ENCODE assay signal across 21 cellular contexts in the genomic region with DNA sequence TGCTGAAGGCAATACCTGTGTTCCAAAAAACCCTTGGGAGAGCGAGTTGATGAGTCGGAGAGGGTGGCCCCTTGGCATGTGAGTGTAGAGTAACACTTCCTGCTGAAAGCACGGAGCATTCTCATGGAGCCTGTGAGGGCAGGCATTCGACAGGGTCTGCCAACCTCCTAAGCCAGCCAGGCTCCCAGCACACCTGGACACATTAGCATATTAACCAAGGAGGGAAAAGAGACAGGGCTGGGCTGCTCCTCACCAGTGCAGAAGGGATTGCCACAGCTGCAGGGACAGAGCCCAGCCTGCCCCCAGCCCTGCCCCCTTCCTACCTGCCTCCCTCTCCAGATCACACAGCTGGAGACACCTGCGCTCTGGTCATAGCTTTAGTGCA. TPM values are rescaled to one million over a fixed set of nuclear protein-coding genes. Genes with fewer than 3 reads are reported as not detected.
DNase-seq lines count a peak whose midpoint lies in the region; ATAC-seq and TF ChIP-seq lines count a peak whose summit lies in the region.
"Had no signal": no experiment of that assay in that cellular context is flagged by ENCODE, and none has a peak within 500 bp of the region (broad histone marks: within the 10 kb centered on the region; RNA-seq: fewer than 3 reads in every experiment).

No MANE protein-coding gene starts in this region.

- H3K9me3 ChIP-seq in RWPE2 (ENCODE audit: severe bottlenecking): peaks cover 5% of the 10 kb centered on the region
- peaks cover 5 to 8% of the 10 kb centered on the region in 2 donors for H3K9me3 ChIP-seq in neuronal stem cell (replicated peaks in 1 of 2; ENCODE audit: control insufficient read depth in 2 of 2, insufficient read depth in 1 of 2, low read depth in 1 of 2, low read length in 2 of 2)
- H3K9me3 ChIP-seq in stomach: peaks cover 0 to 13% (median 9%) of the 10 kb centered on the region in 4 donors
- peaks cover 12% of the 10 kb centered on the region; the same call in 1 of the 2 replicates for H3K9me3 ChIP-seq in OCI-LY7 (ENCODE audit: low read length)

- no peaks in the 10 kb centered on the region for H3K9me2 ChIP-seq in OCI-LY7 (ENCODE audit: insufficient read depth, low read length)

- H4K8ac ChIP-seq in neuronal stem cell (ENCODE audit: low read depth, low read length): no peak overlapping the region

- H3K4me1 ChIP-seq in RWPE2 (ENCODE audit: insufficient read depth, poor library complexity, severe bottlenecking) (no peaks in the 10 kb centered on the region), neuronal stem cell (ENCODE audit: control insufficient read depth in 2 of 2, insufficient read depth in 1 of 2, low read depth in 1 of 2, low read length in 2 of 2) (no peaks in the 10 kb centered on the region), stomach (peaks cover 0 to 7% (median 0%) of the 10 kb centered on the region in 4 donors), OCI-LY7 (ENCODE audit: insufficient read depth, low read length, poor library complexity, severe bottlenecking) (peaks cover 55% of the 10 kb centered on the region)

- H3K36me3 Mint-ChIP-seq in activated CD4-positive, alpha-beta T cell treated with anti-CD3 and anti-CD28 coated beads for 36 hours (ENCODE audit: low read depth): peaks cover 11% of the 10 kb centered on the region
- H3K36me3 Mint-ChIP-seq: IgD-negative memory B cell had no signal

- no peaks in the 10 kb centered on the region for H3K79me2 ChIP-seq in OCI-LY7 (ENCODE audit: insufficient read depth, low read depth, low read length)

- H2BK120ac ChIP-seq in neuronal stem cell (ENCODE audit: low read depth, low read length): no peak overlapping the region

- H3K27ac Mint-ChIP-seq in activated CD4-positive, alpha-beta T cell treated with anti-CD3 and anti-CD28 coated beads for 36 hours: peak overlapping the region; percentile 17
- H3K27ac Mint-ChIP-seq: HFFc6 had no signal

- H3K36me3 ChIP-seq in H7 (replicated peaks; ENCODE audit: control insufficient read depth, insufficient read depth, low read length) (no peaks in the 10 kb centered on the region), RWPE2 (ENCODE audit: low read depth) (no peaks in the 10 kb centered on the region), neuronal stem cell (replicated peaks in 1 of 2; ENCODE audit: control insufficient read depth in 2 of 2, insufficient read depth in 2 of 2, low read length in 2 of 2) (no peaks in the 10 kb centered on the region), stomach (no peaks in the 10 kb centered on the region), OCI-LY7 (ENCODE audit: insufficient read depth, low read length) (no peaks in the 10 kb centered on the region; the same call in 1 of the 2 replicates)

- H2BK12ac ChIP-seq in neuronal stem cell (ENCODE audit: low read length): no peak overlapping the region

- peaks cover 4% of the 10 kb centered on the region for H3K79me1 ChIP-seq in neuronal stem cell (ENCODE audit: low read depth, low read length)

- H3K4me1 Mint-ChIP-seq in activated CD4-positive, alpha-beta T cell treated with anti-CD3 and anti-CD28 coated beads for 36 hours: peaks cover 47% of the 10 kb centered on the region

- POLR2A ChIA-PET in activated CD4-positive, alpha-beta T cell treated with anti-CD3 and anti-CD28 coated beads for 36 hours (lab: Charles Lee): no interaction called here
- POLR2A ChIA-PET in OCI-LY7 (lab: Charles Lee): interaction anchor here (4.4 kb wide), 1 partner anchor 22 kb away, joined by 28 read pairs; no protein-coding TSS in a partner anchor

- H3K27me3 ChIP-seq in H7 (ENCODE audit: control insufficient read depth, insufficient read depth, low read length): no peaks in the 10 kb centered on the region
- no peaks in the 10 kb centered on the region for H3K27me3 ChIP-seq in RWPE2 (ENCODE audit: insufficient read depth, poor library complexity, severe bottlenecking)
- peaks cover 0 to 28% (median 0%) of the 10 kb centered on the region in 3 experiments for H3K27me3 ChIP-seq in neuronal stem cell (ENCODE audit: control insufficient read depth in 3 of 3, insufficient read depth in 3 of 3, low read depth in 1 of 3, low read length in 3 of 3)
- no peaks in the 10 kb centered on the region for H3K27me3 ChIP-seq in stomach

- H4K20me1 ChIP-seq in OCI-LY7 (ENCODE audit: insufficient read depth, low read length): no peaks in the 10 kb centered on the region

- no peak for TF ChIP-seq POLR2A in stomach (IDR thresholded peaks at IDR 0.05)

- no peak overlapping the region for H3K14ac ChIP-seq in neuronal stem cell (ENCODE audit: low read length)

- H2AK5ac ChIP-seq in neuronal stem cell (ENCODE audit: low read depth, low read length): no peak overlapping the region

- intact Hi-C loops in activated CD4-positive, alpha-beta T cell treated with anti-CD3 and anti-CD28 coated beads for 36 hours (cut with DNase I, micrococcal nuclease): no loop called here
- intact Hi-C loops in stomach (cut with DNase I; ENCODE audit: low total_unique reads): no loop called here
- intact Hi-C loops in OCI-LY7 (cut with micrococcal nuclease; ENCODE audit: unreplicated experiment): no loop called here

- no CpG with 5 or more reads among the region's 5 CpGs for WGBS in neuronal stem cell (ENCODE audit: extremely low coverage in 2 of 2, insufficient read length in 2 of 2, insufficient replicate concordance in 1 of 2), 2 donors
- WGBS in stomach, 5 donors: 72 to 82% (median 78%) methylated on average over 5 of the region's 5 CpGs

- H3K27me3 Mint-ChIP-seq in activated CD4-positive, alpha-beta T cell treated with anti-CD3 and anti-CD28 coated beads for 36 hours: no peaks in the 10 kb centered on the region
- H3K27me3 Mint-ChIP-seq: IgD-negative memory B cell, naive B cell had no signal

- no peak overlapping the region for H3K4me3 Mint-ChIP-seq in activated CD4-positive, alpha-beta T cell treated with anti-CD3 and anti-CD28 coated beads for 36 hours
- H3K4me3 Mint-ChIP-seq: HFFc6, IgD-negative memory B cell, naive B cell had no signal

- CTCF ChIA-PET in activated CD4-positive, alpha-beta T cell treated with anti-CD3 and anti-CD28 coated beads for 36 hours (lab: Charles Lee): interaction anchor here (0.7 to 1.5 kb wide), 4 partner anchors 19 to 151 kb away, joined by 3 read pairs; no protein-coding TSS in a partner anchor
- CTCF ChIA-PET in OCI-LY7 (lab: Charles Lee; ENCODE audit: unreplicated experiment): interaction anchor here (0.7 to 1.8 kb wide), 2 partner anchors 115 to 214 kb away, joined by 5 to 7 read pairs; no protein-coding TSS in a partner anchor

- no peak overlapping the region for H3K4ac ChIP-seq in neuronal stem cell (ENCODE audit: low read length)

- H3K4me2 ChIP-seq in neuronal stem cell (ENCODE audit: insufficient read depth, low read length, poor library complexity, severe bottlenecking): no peak overlapping the region
- no peak overlapping the region for H3K4me2 ChIP-seq in OCI-LY7 (ENCODE audit: low read length)

- no peak overlapping the region for H3K27ac ChIP-seq in RWPE2 (ENCODE audit: poor library complexity, severe bottlenecking)
- no peak overlapping the region for H3K27ac ChIP-seq in neuronal stem cell (replicated peaks; ENCODE audit: low read length)
- H3K27ac ChIP-seq in stomach: no peak overlapping the region
- no peak overlapping the region for H3K27ac ChIP-seq in OCI-LY7 (ENCODE audit: low read depth, low read length, poor library complexity, severe bottlenecking)

- H2BK15ac ChIP-seq in neuronal stem cell (ENCODE audit: low read length): no peak overlapping the region

- no peak overlapping the region for H3K9ac ChIP-seq in neuronal stem cell (ENCODE audit: low read depth, low read length, poor library complexity)

- H2AFZ ChIP-seq in neuronal stem cell (ENCODE audit: low read length): no peak overlapping the region
- H2AFZ ChIP-seq in OCI-LY7 (ENCODE audit: low read length): no peak overlapping the region

- no peak overlapping the region for H3K23ac ChIP-seq in neuronal stem cell (ENCODE audit: low read depth, low read length, poor library complexity)

- H3K9me3 Mint-ChIP-seq in activated CD4-positive, alpha-beta T cell treated with anti-CD3 and anti-CD28 coated beads for 36 hours (ENCODE audit: low read depth): peaks cover 13% of the 10 kb centered on the region

- H3K4me3 ChIP-seq in H7 (ENCODE audit: insufficient read depth, low read depth, low read length) (no peak overlapping the region), RWPE2 (ENCODE audit: severe bottlenecking) (no peak overlapping the region), neuronal stem cell (ENCODE audit: low read length in 2 of 2) (no peak overlapping the region), stomach (no peak overlapping the region), OCI-LY7 (ENCODE audit: low read depth, low read length, poor library complexity, severe bottlenecking) (no peak overlapping the region)

- H4K91ac ChIP-seq in neuronal stem cell (ENCODE audit: low read depth, low read length, poor library complexity): no peak overlapping the region

- H2BK5ac ChIP-seq in neuronal stem cell (ENCODE audit: low read length): no peak overlapping the region

- ATAC-seq in activated CD4-positive, alpha-beta T cell treated with anti-CD3 and anti-CD28 coated beads for 36 hours: no peak
- ATAC-seq in RWPE2 (ENCODE audit: low read depth): peak; percentile 38; the same call in 2 of the 3 replicates

- TF ChIP-seq CTCF in RWPE2 (IDR thresholded peaks at IDR 0.05; ENCODE audit: poor library complexity, severe bottlenecking) (no peak), stomach (IDR thresholded peaks at IDR 0.05) (no peak), OCI-LY7 (conservative IDR thresholded peaks at IDR 0.05; ENCODE audit: low read length) (no peak)

- DNase-seq in activated CD4-positive, alpha-beta T cell treated with anti-CD3 and anti-CD28 coated beads for 36 hours: no peak
- no peak for DNase-seq in activated CD4-positive, alpha-beta T cell treated with anti-CD3 and anti-CD28 coated beads for 4 hours
- DNase-seq in H7 (peak; percentile 72), RWPE2 (ENCODE audit: low spot score) (no peak), neuronal stem cell (ENCODE audit: low spot score) (no peak), retina (no peak), stomach (no peak), OCI-LY7 (ENCODE audit: low spot score) (no peak)
- DNase-seq: activated CD4-positive, alpha-beta T cell treated with anti-CD3 and anti-CD28 coated beads, Interleukin-2, amount 50 U/mL, for 1 hour; C1 segment of cervical spinal cord; Calu3; HFFc6; mesendoderm; naive B cell; NCI-H1417 treated with DMSO at 0.1 percent for 48 hours; NCI-H2171 treated with DMSO at 0.1 percent for 48 hours; NCI-H69; occipital lobe; small intestine; stimulated activated CD4-positive, alpha-beta T cell treated with anti-CD3 and anti-CD28 coated beads, Interleukin-1b, Interleukin-23, amount 100 ng/mL, for 48 hours had no signal

- TF ChIP-seq EP300 in stomach (IDR thresholded peaks at IDR 0.05): no peak

- H3K18ac ChIP-seq in neuronal stem cell (ENCODE audit: low read length): peak overlapping the region; percentile 44

- BruUV-seq in OCI-LY7 (replicated peaks; lab: Mats Ljungman, UMichigan): no TSS peak

RNA-seq across cellular contexts. Expression of a gene that starts 46.4 kb away (rescaled TPM):
- total RNA-seq in activated CD4-positive, alpha-beta T cell treated with anti-CD3 and anti-CD28 coated beads for 36 hours: 100 to 1,000 TPM; 215 to 226 TPM
- total RNA-seq in H7 (2014; rRNA removed; shearing (Covaris generic)): 17.0 and 23.6 TPM in 2 replicates
- 23.2 TPM for polyA plus RNA-seq in neuronal stem cell (2013, experiment 1 of 2)
- polyA plus RNA-seq in neuronal stem cell (2013, experiment 2 of 2): 24.3 TPM
- total RNA-seq in stomach (10 to 100 TPM; 11.1 to 43.3 (median 28.8) TPM), OCI-LY7 (2022) (52.8 and 60.5 TPM in 2 replicates)
- 10 to 100 TPM in 1 of 3 donors, 1 to 10 TPM in 2; 4.9 to 10.9 (median 8.4) TPM for polyA plus RNA-seq in stomach
- total RNA-seq in OCI-LY7 (2014; rRNA removed; shearing (Covaris generic)): 28.5 and 33.7 TPM in 2 replicates
- total RNA-seq: HFFc6 had no signal
